In the genomic region with DNA sequence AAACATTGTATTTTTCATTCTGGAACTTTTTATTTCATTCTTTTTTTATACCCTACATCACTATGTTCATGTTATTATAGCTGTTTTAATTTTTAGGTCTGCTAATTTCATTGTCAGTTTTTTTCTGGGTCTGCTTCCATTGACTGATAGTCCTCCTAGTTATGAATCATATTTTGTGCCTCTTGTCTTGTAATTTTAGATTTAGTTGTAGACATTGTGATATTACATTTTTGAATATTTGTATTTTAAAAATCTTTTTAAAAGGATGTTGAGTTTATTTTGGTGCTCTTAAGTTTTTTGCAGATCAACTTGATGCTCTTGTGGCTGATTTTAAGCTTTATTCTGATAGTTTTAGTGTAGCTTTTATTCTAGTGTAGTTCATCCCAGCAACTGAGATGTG, we compare ENCODE assay signal across 34 cellular contexts. TPM values are rescaled to one million over a fixed set of nuclear protein-coding genes. Genes with fewer than 3 reads are reported as not detected.
DNase-seq lines count a peak whose midpoint lies in the region; ATAC-seq, FAIRE-seq and TF ChIP-seq lines count a peak whose summit lies in the region.
"Had no signal": no experiment of that assay in that cellular context is flagged by ENCODE, and none has a peak within 500 bp of the region (broad histone marks: within the 10 kb centered on the region; RNA-seq: fewer than 3 reads in every experiment).

No MANE protein-coding gene starts in this region.

- H3K4me1 ChIP-seq in HEK293 (ENCODE audit: control insufficient read depth, insufficient read depth, low read length) = peaks cover 6% of the 10 kb centered on the region; the same call in 1 of the 2 replicates
- H3K4me1 ChIP-seq: A549, BE2C, Caco-2 had no signal

- peaks cover 5 to 9% of the 10 kb centered on the region in 2 donors for H3K9me3 Mint-ChIP-seq in stimulated activated naive B cell treated with anti-CD40 and anti-IgM and Interleukin-4, amounts not matched to agents 10 μg/mL and 1 μg/mL and 100 μg/mL, for 72 hours
- peaks cover 16% of the 10 kb centered on the region for H3K9me3 Mint-ChIP-seq in activated naive CD4-positive, alpha-beta T cell treated with anti-CD3 and anti-CD28 coated beads for 36 hours

- no peak overlapping the region for H3K27ac Mint-ChIP-seq in stimulated activated naive B cell treated with anti-CD40 and anti-IgM and Interleukin-4, amounts not matched to agents 10 μg/mL and 1 μg/mL and 100 μg/mL, for 72 hours
- H3K27ac Mint-ChIP-seq in activated naive CD4-positive, alpha-beta T cell treated with anti-CD3 and anti-CD28 coated beads for 36 hours = no peak overlapping the region
- H3K27ac Mint-ChIP-seq: B cell; CD14-positive monocyte; CD4-positive, alpha-beta memory T cell; CD4-positive, alpha-beta T cell; CD4-positive, CD25-positive, alpha-beta regulatory T cell; CD8-positive, alpha-beta memory T cell; CD8-positive, alpha-beta T cell had no signal

- intact Hi-C loops in activated naive CD4-positive, alpha-beta T cell treated with anti-CD3 and anti-CD28 coated beads for 36 hours (cut with micrococcal nuclease) = no loop called here

- no peak for DNase-seq in GOT3 (lab: John Stamatoyannopoulos, UW)
- DNase-seq in stimulated activated naive B cell treated with anti-CD40 and anti-IgM and Interleukin-4, amounts not matched to agents 10 μg/mL and 1 μg/mL and 100 μg/mL, for 72 hours = no peak
- DNase-seq in activated naive CD4-positive, alpha-beta T cell treated with anti-CD3 and anti-CD28 coated beads for 36 hours = no peak
- DNase-seq: 8988T; ACHN; AML-193; BE2C; C1 segment of cervical spinal cord; Caco-2; Calu3; CD4-positive, alpha-beta memory T cell; CD4-positive, alpha-beta T cell; CD4-positive, CD25-positive, alpha-beta regulatory T cell; CD8-positive, alpha-beta memory T cell; CD8-positive, alpha-beta T cell; COR-L47; DMS 273 treated with DMSO at 0.1 percent for 48 hours; DMS153; DMS53; DMS79; DMS79 treated with DMSO at 0.1 percent for 48 hours; DND-41; EL had no signal

- peaks cover 14 to 24% of the 10 kb centered on the region in 2 donors for H3K4me1 Mint-ChIP-seq in stimulated activated naive B cell treated with anti-CD40 and anti-IgM and Interleukin-4, amounts not matched to agents 10 μg/mL and 1 μg/mL and 100 μg/mL, for 72 hours
- peaks cover 6% of the 10 kb centered on the region for H3K4me1 Mint-ChIP-seq in activated naive CD4-positive, alpha-beta T cell treated with anti-CD3 and anti-CD28 coated beads for 36 hours (ENCODE audit: low read depth)

- no peak for ATAC-seq in stimulated activated naive B cell treated with anti-CD40 and anti-IgM and Interleukin-4, amounts not matched to agents 10 μg/mL and 1 μg/mL and 100 μg/mL, for 72 hours (replicated peaks)
- ATAC-seq: A549; CD8-positive, alpha-beta T cell had no signal

- POLR2A ChIA-PET in HEK293 (lab: Yijun Ruan, JAX) = no interaction called here

- FAIRE-seq in A204.1 (lab: Jason Lieb, UNC) (peak; percentile 25), G401.6 (lab: Jason Lieb, UNC) (peak; percentile 60)
- FAIRE-seq: A549, D721Med had no signal

- peaks cover 17 to 19% of the 10 kb centered on the region in 2 donors for H3K36me3 Mint-ChIP-seq in stimulated activated naive B cell treated with anti-CD40 and anti-IgM and Interleukin-4, amounts not matched to agents 10 μg/mL and 1 μg/mL and 100 μg/mL, for 72 hours
- peaks cover 27% of the 10 kb centered on the region for H3K36me3 Mint-ChIP-seq in activated naive CD4-positive, alpha-beta T cell treated with anti-CD3 and anti-CD28 coated beads for 36 hours (ENCODE audit: low read depth)

- H3K27me3 Mint-ChIP-seq in stimulated activated naive B cell treated with anti-CD40 and anti-IgM and Interleukin-4, amounts not matched to agents 10 μg/mL and 1 μg/mL and 100 μg/mL, for 72 hours = no peaks in the 10 kb centered on the region
- H3K27me3 Mint-ChIP-seq in activated naive CD4-positive, alpha-beta T cell treated with anti-CD3 and anti-CD28 coated beads for 36 hours (ENCODE audit: low read depth) = no peaks in the 10 kb centered on the region
- H3K27me3 Mint-ChIP-seq: B cell; CD4-positive, alpha-beta memory T cell; CD4-positive, alpha-beta T cell; CD4-positive, CD25-positive, alpha-beta regulatory T cell; CD8-positive, alpha-beta memory T cell had no signal

- CTCF ChIA-PET in HEK293 (lab: Yijun Ruan, JAX) = interaction anchor here (0.5 to 1.1 kb wide), 2 partner anchors 14 to 56 kb away, joined by 3 read pairs; no protein-coding TSS in a partner anchor
- CTCF ChIA-PET in activated naive CD4-positive, alpha-beta T cell treated with anti-CD3 and anti-CD28 coated beads for 36 hours (lab: Charles Lee) = no interaction called here

- H3K4me3 ChIP-seq in HEK293 (ENCODE audit: low read depth, low read length) = no peak overlapping the region
- H3K4me3 ChIP-seq: A549; BLaER1; BLaER1 treated with 17β-estradiol and CSF1 and Interleukin-3, amounts not matched to agents 10 nM and 100 nM had no signal

- TF ChIP-seq CTCF in HEK293 (tag by site-specific recombination; IDR thresholded peaks at IDR 0.05) = no peak

- H3K36me3 ChIP-seq in HEK293 (ENCODE audit: control insufficient read depth in 2 of 2, insufficient read depth in 1 of 2, low read length in 2 of 2) = peaks cover 5 to 14% of the 10 kb centered on the region in 2 experiments; a peak in 2 of 3 replicates
- H3K36me3 ChIP-seq: BE2C had no signal

- H3K9me3 ChIP-seq in HEK293 (ENCODE audit: control insufficient read depth, insufficient read depth, low read depth, low read length) = no peaks in the 10 kb centered on the region
- H3K9me3 ChIP-seq: BE2C had no signal

- no peak overlapping the region for H3K4me3 Mint-ChIP-seq in stimulated activated naive B cell treated with anti-CD40 and anti-IgM and Interleukin-4, amounts not matched to agents 10 μg/mL and 1 μg/mL and 100 μg/mL, for 72 hours
- no peak overlapping the region for H3K4me3 Mint-ChIP-seq in activated naive CD4-positive, alpha-beta T cell treated with anti-CD3 and anti-CD28 coated beads for 36 hours
- H3K4me3 Mint-ChIP-seq: B cell; CD14-positive monocyte; CD4-positive, alpha-beta T cell; CD4-positive, CD25-positive, alpha-beta regulatory T cell; CD8-positive, alpha-beta memory T cell; CD8-positive, alpha-beta T cell had no signal

- no peak overlapping the region for H3K27ac ChIP-seq in HEK293 (ENCODE audit: extremely low read depth, low read depth, low read length)
- H3K27ac ChIP-seq: 22Rv1; A549; BLaER1; BLaER1 treated with 17β-estradiol and CSF1 and Interleukin-3, amounts not matched to agents 10 nM and 100 nM; C4-2B had no signal

TF ChIP-seq in HEK293, 187 proteins besides CTCF, POLR2A, EP300 and RAD21:
- TF ChIP-seq ZNF777 (tag by site-specific recombination; IDR thresholded peaks at IDR 0.05; ENCODE audit: borderline replicate concordance) = no peak
- TF ChIP-seq, protein P1, sequence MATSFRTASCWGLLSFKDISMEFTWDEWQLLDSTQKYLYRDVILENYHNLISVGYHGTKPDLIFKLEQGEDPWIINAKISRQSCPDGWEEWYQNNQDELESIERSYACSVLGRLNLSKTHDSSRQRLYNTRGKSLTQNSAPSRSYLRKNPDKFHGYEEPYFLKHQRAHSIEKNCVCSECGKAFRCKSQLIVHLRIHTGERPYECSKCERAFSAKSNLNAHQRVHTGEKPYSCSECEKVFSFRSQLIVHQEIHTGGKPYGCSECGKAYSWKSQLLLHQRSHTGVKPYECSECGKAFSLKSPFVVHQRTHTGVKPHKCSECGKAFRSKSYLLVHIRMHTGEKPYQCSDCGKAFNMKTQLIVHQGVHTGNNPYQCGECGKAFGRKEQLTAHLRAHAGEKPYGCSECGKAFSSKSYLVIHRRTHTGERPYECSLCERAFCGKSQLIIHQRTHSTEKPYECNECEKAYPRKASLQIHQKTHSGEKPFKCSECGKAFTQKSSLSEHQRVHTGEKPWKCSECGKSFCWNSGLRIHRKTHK (tag by site-specific recombination; IDR thresholded peaks at IDR 0.05) = peak; percentile 98
- peak; percentile 69 for TF ChIP-seq SETDB1 (IDR thresholded peaks at IDR 0.05; ENCODE audit: insufficient read length, low read length)
- TF ChIP-seq ZNF629 (tag by site-specific recombination; IDR thresholded peaks at IDR 0.05) = no peak
- TF ChIP-seq, protein P2, sequence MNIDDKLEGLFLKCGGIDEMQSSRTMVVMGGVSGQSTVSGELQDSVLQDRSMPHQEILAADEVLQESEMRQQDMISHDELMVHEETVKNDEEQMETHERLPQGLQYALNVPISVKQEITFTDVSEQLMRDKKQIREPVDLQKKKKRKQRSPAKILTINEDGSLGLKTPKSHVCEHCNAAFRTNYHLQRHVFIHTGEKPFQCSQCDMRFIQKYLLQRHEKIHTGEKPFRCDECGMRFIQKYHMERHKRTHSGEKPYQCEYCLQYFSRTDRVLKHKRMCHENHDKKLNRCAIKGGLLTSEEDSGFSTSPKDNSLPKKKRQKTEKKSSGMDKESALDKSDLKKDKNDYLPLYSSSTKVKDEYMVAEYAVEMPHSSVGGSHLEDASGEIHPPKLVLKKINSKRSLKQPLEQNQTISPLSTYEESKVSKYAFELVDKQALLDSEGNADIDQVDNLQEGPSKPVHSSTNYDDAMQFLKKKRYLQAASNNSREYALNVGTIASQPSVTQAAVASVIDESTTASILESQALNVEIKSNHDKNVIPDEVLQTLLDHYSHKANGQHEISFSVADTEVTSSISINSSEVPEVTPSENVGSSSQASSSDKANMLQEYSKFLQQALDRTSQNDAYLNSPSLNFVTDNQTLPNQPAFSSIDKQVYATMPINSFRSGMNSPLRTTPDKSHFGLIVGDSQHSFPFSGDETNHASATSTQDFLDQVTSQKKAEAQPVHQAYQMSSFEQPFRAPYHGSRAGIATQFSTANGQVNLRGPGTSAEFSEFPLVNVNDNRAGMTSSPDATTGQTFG (tag by site-specific recombination; IDR thresholded peaks at IDR 0.05; ENCODE audit: borderline replicate concordance) = no peak
- no peak for TF ChIP-seq ZNF626 (tag by site-specific recombination; IDR thresholded peaks at IDR 0.05)

RNA-seq across cellular contexts. Expression of a gene that starts 57.6 kb away (rescaled TPM):
- 10 to 100 TPM; 10.9 to 12.7 TPM for total RNA-seq in activated naive CD4-positive, alpha-beta T cell treated with anti-CD3 and anti-CD28 coated beads for 36 hours
